6 cellular contexts compared by ENCODE assay signal in genomic region chr2:214471382-214471781, GRCh38.
"Had no signal": no experiment of that assay in that cellular context is flagged by ENCODE, and none has a peak within 500 bp of the region (broad histone marks: within the 10 kb centered on the region; RNA-seq: fewer than 3 reads in every experiment).

No MANE protein-coding gene starts in this region.

- H3K9ac ChIP-seq: KMS-11 had no signal

- H3K4me3 ChIP-seq: K562 had no signal

- DNase-seq: KBM-7, KG1 had no signal

- H3K27ac ChIP-seq: HL-60, KMS-11 had no signal

- FAIRE-seq: HTR-8/SVneo, K562 had no signal

- H3K4me2 ChIP-seq: KMS-11 had no signal

- ATAC-seq: K562 had no signal
